Comparison of ENCODE assay signal across 11 cellular contexts in the genomic region with DNA sequence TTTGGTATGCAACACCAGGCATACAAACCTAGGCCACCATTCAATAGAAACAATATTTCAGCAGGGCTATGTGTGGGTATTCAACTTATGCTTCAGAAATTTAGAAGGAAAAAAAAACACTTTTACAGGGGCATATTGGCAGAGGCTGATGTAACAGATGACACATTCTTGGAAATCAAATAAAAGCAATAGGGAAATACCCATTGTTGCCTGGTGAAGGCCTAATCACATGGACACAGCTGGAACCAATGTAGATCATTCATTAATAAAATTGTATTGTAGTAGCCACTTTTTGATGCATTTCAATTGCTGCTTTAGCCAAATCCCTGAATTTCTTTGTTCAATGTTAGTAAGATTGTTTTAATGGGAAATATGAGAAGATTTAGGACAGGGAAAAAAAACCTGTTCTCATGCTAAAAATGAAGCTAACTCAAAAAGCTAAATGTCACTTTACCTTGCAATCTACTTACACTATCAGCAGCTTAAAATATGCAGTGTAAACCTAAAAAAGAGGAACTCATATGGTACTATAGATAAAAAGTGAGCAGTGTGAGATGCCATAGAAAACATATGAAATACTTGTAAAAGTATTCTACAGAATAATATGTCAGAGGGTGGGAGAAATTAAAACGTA.
DNase-seq lines count a peak whose midpoint lies in the region; ATAC-seq and TF ChIP-seq lines count a peak whose summit lies in the region.
"Had no signal": no experiment of that assay in that cellular context is flagged by ENCODE, and none has a peak within 500 bp of the region (broad histone marks: within the 10 kb centered on the region; RNA-seq: fewer than 3 reads in every experiment).

No MANE protein-coding gene starts in this region.

- H3K4me3 Mint-ChIP-seq in CD8-positive, alpha-beta memory T cell: no peak overlapping the region
- H3K4me3 Mint-ChIP-seq: dendritic cell treated with granulocyte-macrophage colony-stimulating factor and Interleukin-4, amounts not matched to agents 40 ng/mL and 50 ng/mL, for 4 days; T-cell had no signal

- H2AFZ ChIP-seq in HCT116 (ENCODE audit: low read depth, low read length, poor library complexity, severe bottlenecking) (no peak overlapping the region), SU-DHL-6 (ENCODE audit: low read depth, low read length, severe bottlenecking) (no peak overlapping the region)

- no peak overlapping the region for H3K4me3 ChIP-seq in CD8-positive, alpha-beta memory T cell (ENCODE audit: low read length)
- H3K4me3 ChIP-seq in HCT116 (replicated peaks in 1 of 2; ENCODE audit: low read depth in 1 of 2, low read length in 2 of 2) (no peak overlapping the region), SU-DHL-6 (ENCODE audit: insufficient read depth, low read length, poor library complexity, severe bottlenecking) (no peak overlapping the region), fibroblast of villous mesenchyme (ENCODE audit: low read depth, low read length) (no peak overlapping the region), suprapubic skin (no peak overlapping the region)

- H3K9ac ChIP-seq in HCT116 (ENCODE audit: low read length) (no peak overlapping the region), SU-DHL-6 (ENCODE audit: low read length) (peak overlapping the region; percentile 20; the same call in 1 of the 2 replicates)

- DNase-seq in CD8-positive, alpha-beta memory T cell: no peak
- DNase-seq in HCT116 (ENCODE audit: low read depth, low spot score) (peak; percentile 8), fibroblast of villous mesenchyme (ENCODE audit: low read depth) (peak; percentile 20), head of caudate nucleus (no peak), NCI-H1105 treated with DMSO at 0.1 percent for 48 hours (lab: John Stamatoyannopoulos, UW) (no peak), suprapubic skin (ENCODE audit: low spot score in 2 of 2) (no peak)
- DNase-seq: NCI-H1092, T-cell had no signal

- H3K4me2 ChIP-seq in HCT116 (ENCODE audit: low read length) (no peak overlapping the region), SU-DHL-6 (ENCODE audit: low read depth, low read length, poor library complexity, severe bottlenecking) (peak overlapping the region; percentile 49)

- intact Hi-C loops in HCT116 (cut with micrococcal nuclease) (no loop called here), head of caudate nucleus (cut with DNase I) (no loop called here)

- no peaks in the 10 kb centered on the region for H3K79me2 ChIP-seq in HCT116 (ENCODE audit: insufficient read depth, low read length)
- H3K79me2 ChIP-seq in SU-DHL-6 (ENCODE audit: insufficient read depth, low read length): 0 out of 2 replicates have a peak, but pooled peaks cover 4% of the 10 kb centered on the region

- H4K20me1 ChIP-seq in HCT116 (ENCODE audit: insufficient read depth) (no peaks in the 10 kb centered on the region), SU-DHL-6 (ENCODE audit: low read depth, low read length) (no peaks in the 10 kb centered on the region)

- H3K36me3 ChIP-seq in CD8-positive, alpha-beta memory T cell (ENCODE audit: insufficient read depth, low read length): no peaks in the 10 kb centered on the region
- H3K36me3 ChIP-seq in HCT116 (ENCODE audit: control insufficient read depth in 1 of 2, insufficient read depth in 2 of 2, low read length in 2 of 2) (no peaks in the 10 kb centered on the region), SU-DHL-6 (ENCODE audit: low read length) (no peaks in the 10 kb centered on the region), suprapubic skin (no peaks in the 10 kb centered on the region)

- no peaks in the 10 kb centered on the region for H3K9me3 ChIP-seq in CD8-positive, alpha-beta memory T cell (ENCODE audit: low read length)
- H3K9me3 ChIP-seq in HCT116 (ENCODE audit: control insufficient read depth in 1 of 2, insufficient read depth in 1 of 2, low read depth in 1 of 2, low read length in 2 of 2) (no peaks in the 10 kb centered on the region), SU-DHL-6 (ENCODE audit: insufficient read depth, low read length) (no peaks in the 10 kb centered on the region), suprapubic skin (no peaks in the 10 kb centered on the region)

- H3K9me2 ChIP-seq in HCT116 (ENCODE audit: insufficient read depth) (no peaks in the 10 kb centered on the region), SU-DHL-6 (replicated peaks; ENCODE audit: insufficient read depth, low read length) (no peaks in the 10 kb centered on the region)

- no peak for TF ChIP-seq CTCF in HCT116 (IDR thresholded peaks at IDR 0.05 in 2 of 3, conservative IDR thresholded peaks at IDR 0.05 in 1 of 3; ENCODE audit: borderline replicate concordance in 1 of 3, insufficient read depth in 1 of 3, low read depth in 2 of 3, low read length in 2 of 3)
- TF ChIP-seq CTCF in SU-DHL-6 (IDR thresholded peaks at IDR 0.05; ENCODE audit: insufficient read depth, low read length, poor library complexity, severe bottlenecking): no peak
- TF ChIP-seq CTCF in fibroblast of villous mesenchyme (IDR thresholded peaks at IDR 0.05; ENCODE audit: insufficient read depth, low read depth, low read length): no peak
- TF ChIP-seq CTCF in suprapubic skin (IDR thresholded peaks at IDR 0.05): no peak

- no peak for TF ChIP-seq EP300 in suprapubic skin (IDR thresholded peaks at IDR 0.05)

- peaks cover 0 to 3% (median 0%) of the 10 kb centered on the region in 5 donors for H3K9me3 Mint-ChIP-seq in CD8-positive, alpha-beta memory T cell
- H3K9me3 Mint-ChIP-seq: dendritic cell treated with granulocyte-macrophage colony-stimulating factor and Interleukin-4, amounts not matched to agents 40 ng/mL and 50 ng/mL, for 4 days; T-cell had no signal

- no TSS peak for BruUV-seq in HCT116 (replicated peaks; lab: Mats Ljungman, UMichigan)

- ATAC-seq in HCT116: no peak
- no peak for ATAC-seq in GM18861 (IDR thresholded peaks at IDR 0.05; ENCODE audit: unreplicated experiment)
- ATAC-seq: T-cell had no signal

- RAD21 ChIA-PET in HCT116 (lab: Charles Lee; ENCODE audit: low non-redundant PET in 1 of 2, low total read pairs in 2 of 2, uncharacterized antibody in 2 of 2, unreplicated experiment in 2 of 2): no interaction called here

- H3K27me3 ChIP-seq in CD8-positive, alpha-beta memory T cell (ENCODE audit: insufficient read depth, low read length, poor library complexity, severe bottlenecking): no peaks in the 10 kb centered on the region
- no peaks in the 10 kb centered on the region for H3K27me3 ChIP-seq in HCT116 (ENCODE audit: insufficient read depth, low read length)
- H3K27me3 ChIP-seq in SU-DHL-6 (ENCODE audit: low read length): no peaks in the 10 kb centered on the region
- H3K27me3 ChIP-seq in suprapubic skin: no peaks in the 10 kb centered on the region

- H3K27me3 Mint-ChIP-seq in CD8-positive, alpha-beta memory T cell: no peaks in the 10 kb centered on the region
- H3K27me3 Mint-ChIP-seq: dendritic cell treated with granulocyte-macrophage colony-stimulating factor and Interleukin-4, amounts not matched to agents 40 ng/mL and 50 ng/mL, for 4 days; T-cell had no signal

- no peak for TF ChIP-seq RAD21 in HCT116 (IDR thresholded peaks at IDR 0.05; ENCODE audit: low read depth)

- WGBS in suprapubic skin: 89% methylated on average over 1 of the region's 1 CpG

- H3K27ac ChIP-seq in CD8-positive, alpha-beta memory T cell (ENCODE audit: low read depth, low read length): peak overlapping the region; percentile 35
- H3K27ac ChIP-seq in HCT116 (ENCODE audit: low read depth, low read length) (no peak overlapping the region), SU-DHL-6 (ENCODE audit: low read depth, low read length) (peak overlapping the region; percentile 35; the same call in 1 of the 2 replicates), suprapubic skin (no peak overlapping the region)

- CTCF ChIA-PET in CD8-positive, alpha-beta memory T cell (lab: Charles Lee): no interaction called here
- CTCF ChIA-PET in HCT116 (lab: Charles Lee): no interaction called here

- H3K36me3 Mint-ChIP-seq in CD8-positive, alpha-beta memory T cell: peaks cover 2 to 6% (median 3%) of the 10 kb centered on the region in 3 donors

- 0 out of 2 replicates have a peak, but pooled peaks cover 7% of the 10 kb centered on the region for H3F3A ChIP-seq in SU-DHL-6 (ENCODE audit: insufficient read depth)

- TF ChIP-seq POLR2A in HCT116 (IDR thresholded peaks at IDR 0.05; ENCODE audit: borderline replicate concordance, extremely low read depth, insufficient read depth, insufficient read length) (no peak), suprapubic skin (IDR thresholded peaks at IDR 0.05) (no peak)

- POLR2A ChIA-PET in CD8-positive, alpha-beta memory T cell (lab: Charles Lee): no interaction called here
- POLR2A ChIA-PET in HCT116 (lab: Charles Lee): no interaction called here

- peaks cover 21% of the 10 kb centered on the region for H3K4me1 ChIP-seq in CD8-positive, alpha-beta memory T cell (ENCODE audit: insufficient read depth, low read length)
- H3K4me1 ChIP-seq in HCT116 (ENCODE audit: control insufficient read depth in 1 of 2, insufficient read depth in 2 of 2, low read length in 2 of 2): no peaks in the 10 kb centered on the region
- no peaks in the 10 kb centered on the region for H3K4me1 ChIP-seq in suprapubic skin

- peak overlapping the region in 4 of 8 donors; percentile 14 to 79 (median 68) for H3K27ac Mint-ChIP-seq in CD8-positive, alpha-beta memory T cell
- H3K27ac Mint-ChIP-seq: dendritic cell treated with granulocyte-macrophage colony-stimulating factor and Interleukin-4, amounts not matched to agents 40 ng/mL and 50 ng/mL, for 4 days; T-cell had no signal

- peaks cover 58 to 85% (median 61%) of the 10 kb centered on the region in 3 donors for H3K4me1 Mint-ChIP-seq in CD8-positive, alpha-beta memory T cell

TF ChIP-seq in HCT116, 20 proteins besides CTCF, POLR2A, EP300 and RAD21:
- TF ChIP-seq CEBPB (IDR thresholded peaks at IDR 0.05; ENCODE audit: low read depth) (0 out of 2 replicates have a peak, but pooled peaks have one; percentile 45), SP1 (IDR thresholded peaks at IDR 0.05; ENCODE audit: low read depth) (no peak)

Comparison
In these comparisons a context has a peak if more than half of its experiments do, and no peak if none do; other contexts are left out.
1. DNase-seq: peak in HCT116 (single experiment) and fibroblast of villous mesenchyme (single experiment); none in CD8-positive, alpha-beta memory T cell (0 of 5), head of caudate nucleus (0 of 42), NCI-H1105 treated with DMSO at 0.1 percent for 48 hours (single experiment) and suprapubic skin (0 of 2).
2. H3K27ac ChIP-seq: peak in CD8-positive, alpha-beta memory T cell (single experiment) and SU-DHL-6 (single experiment); none in HCT116 (single experiment) and suprapubic skin (single experiment).